15 cellular contexts compared by ENCODE assay signal in the genomic region with DNA sequence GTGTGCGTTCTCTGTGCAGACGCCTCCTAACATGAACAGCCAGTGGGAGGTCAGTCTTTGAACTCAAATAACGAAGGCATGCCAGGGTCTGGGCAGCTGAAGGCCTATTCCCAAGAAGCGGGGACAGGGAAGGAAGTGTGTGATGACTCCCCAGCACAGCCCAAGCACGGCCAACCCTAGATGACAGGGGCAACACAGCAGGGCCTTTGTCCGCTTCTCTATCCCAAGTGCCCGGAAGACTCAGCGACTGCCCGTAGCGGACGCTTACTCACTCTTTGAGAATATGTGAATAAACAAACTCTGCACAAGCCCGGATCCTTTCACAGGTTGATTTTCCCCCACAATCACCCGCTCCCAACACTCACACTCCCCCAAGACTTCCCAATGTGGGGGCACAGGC. TPM values are rescaled to one million over a fixed set of nuclear protein-coding genes. Genes with fewer than 3 reads are reported as not detected.
A peak's percentile ranks its signal among the peaks of the same experiment; 100 is the strongest.
DNase-seq lines count a peak whose midpoint lies in the region; ATAC-seq and TF ChIP-seq lines count a peak whose summit lies in the region.
"Had no signal": no experiment of that assay in that cellular context is flagged by ENCODE, and none has a peak within 500 bp of the region (broad histone marks: within the 10 kb centered on the region; RNA-seq: fewer than 3 reads in every experiment).

No MANE protein-coding gene starts in this region.

- intact Hi-C loops in breast epithelium (cut with DNase I; ENCODE audit: low total_unique reads) = no loop called here
- intact Hi-C loops in mammary epithelial cell (cut with micrococcal nuclease) = no loop called here
- intact Hi-C loops in upper lobe of right lung (cut with DNase I) = no loop called here
- intact Hi-C loops in testis (cut with DNase I; ENCODE audit: low total_unique reads) = no loop called here

- H3K27me3 ChIP-seq in breast epithelium (no peaks in the 10 kb centered on the region), mammary epithelial cell (ENCODE audit: insufficient read depth, low read length) (no peaks in the 10 kb centered on the region), upper lobe of right lung (no peaks in the 10 kb centered on the region), testis (no peaks in the 10 kb centered on the region)
- H3K27me3 ChIP-seq: foreskin keratinocyte had no signal

- peak; percentile 61 for ATAC-seq in upper lobe of right lung
- ATAC-seq: foreskin keratinocyte; stimulated activated naive CD8-positive, alpha-beta T cell treated with anti-CD3 and anti-CD28 coated beads, Interleukin-15, amount 100 ng/mL, for 72 hours had no signal

- no peaks in the 10 kb centered on the region for H4K20me1 ChIP-seq in mammary epithelial cell (ENCODE audit: insufficient read depth, low read length)

- peaks cover 4% of the 10 kb centered on the region for H3K79me2 ChIP-seq in mammary epithelial cell (ENCODE audit: insufficient read depth, low read length)

- no TSS peak for BruUV-seq in mammary epithelial cell (replicated peaks; lab: Mats Ljungman, UMichigan)

- H3K4me3 ChIP-seq in breast epithelium = no peak overlapping the region
- no peak overlapping the region for H3K4me3 ChIP-seq in mammary epithelial cell (replicated peaks in 1 of 3; ENCODE audit: insufficient read depth in 1 of 3, low read depth in 2 of 3, low read length in 3 of 3)
- H3K4me3 ChIP-seq in upper lobe of right lung = no peak overlapping the region
- no peak overlapping the region for H3K4me3 ChIP-seq in testis

- no peaks in the 10 kb centered on the region for H3K36me3 ChIP-seq in breast epithelium
- H3K36me3 ChIP-seq in mammary epithelial cell (ENCODE audit: insufficient read depth, low read length) = no peaks in the 10 kb centered on the region
- H3K36me3 ChIP-seq in upper lobe of right lung = peaks cover 18% of the 10 kb centered on the region
- no peaks in the 10 kb centered on the region for H3K36me3 ChIP-seq in testis (ENCODE audit: low read depth, missing control alignments)

- CTCF ChIA-PET in mammary epithelial cell (lab: Charles Lee; ENCODE audit: low non-redundant PET) (no interaction called here), GM10248 (lab: Yijun Ruan, JAX) (interaction anchor here (1.0 kb wide), 1 partner anchor 59 kb away, joined by 3 read pairs; no protein-coding TSS in a partner anchor)

- H3K4me2 ChIP-seq in mammary epithelial cell (ENCODE audit: insufficient read depth, low read depth, low read length) = no peak overlapping the region

- no peak for TF ChIP-seq CTCF in breast epithelium (IDR thresholded peaks at IDR 0.05)
- TF ChIP-seq CTCF in mammary epithelial cell (conservative IDR thresholded peaks at IDR 0.05 in 1 of 2, IDR thresholded peaks at IDR 0.05 in 1 of 2; ENCODE audit: extremely low read depth in 1 of 2, insufficient read depth in 1 of 2, low read depth in 1 of 2, low read length in 2 of 2) = no peak
- TF ChIP-seq CTCF in upper lobe of right lung (IDR thresholded peaks at IDR 0.05) = no peak
- TF ChIP-seq CTCF in GM10248 (IDR thresholded peaks at IDR 0.05; ENCODE audit: control extremely low read depth, extremely low read depth, low read depth, missing control alignments) = no peak
- TF ChIP-seq CTCF in testis (IDR thresholded peaks at IDR 0.05) = no peak

- TF ChIP-seq POLR2A in breast epithelium (IDR thresholded peaks at IDR 0.05) (no peak), testis (IDR thresholded peaks at IDR 0.05) (no peak)

- dilution Hi-C loops in mammary epithelial cell (cut with HindIII; ENCODE audit: low sequenced_read_pairs) = no loop called here

- POLR2A ChIA-PET in GM10248 (lab: Yijun Ruan, JAX) = no interaction called here

- in situ Hi-C loops in mammary epithelial cell (cut with MboI; ENCODE audit: low sequenced_read_pairs in 2 of 2) = no loop called here

- DNase-seq in breast epithelium (ENCODE audit: low spot score in 2 of 2) (no peak), mammary epithelial cell (no peak), foreskin melanocyte (peak; percentile 87), nucleus accumbens (lab: John Stamatoyannopoulos, UW) (peak in 54 of 56 donors; percentile 23 to 91 (median 68)), upper lobe of right lung (no peak), GM10248 (ENCODE audit: extremely low spot score) (no peak), testis (no peak), DMS153 (lab: John Stamatoyannopoulos, UW) (no peak)
- DNase-seq: activated naive CD4-positive, alpha-beta T cell treated with anti-CD3 and anti-CD28 coated beads, Interleukin-2, amount 10 ng/mL, durations not matched to agents 7 days and 5 days; foreskin keratinocyte; H7; left cardiac atrium; NCI-H446; stimulated activated naive CD8-positive, alpha-beta T cell treated with anti-CD3 and anti-CD28 coated beads, Interleukin-15, amount 100 ng/mL, for 72 hours had no signal

- no peaks in the 10 kb centered on the region for H3K9me3 ChIP-seq in breast epithelium
- H3K9me3 ChIP-seq in mammary epithelial cell (replicated peaks; ENCODE audit: insufficient read depth, low read length) = no peaks in the 10 kb centered on the region
- H3K9me3 ChIP-seq in upper lobe of right lung = no peaks in the 10 kb centered on the region
- no peaks in the 10 kb centered on the region for H3K9me3 ChIP-seq in testis

- 96% methylated on average over 10 of the region's 13 CpGs for WGBS in mammary epithelial cell (ENCODE audit: low coverage, missing lambda C conversion rate)
- 90 to 98% methylated on average over 13 of the region's 13 CpGs for WGBS in testis, 2 donors

- no peak overlapping the region for H3K9ac ChIP-seq in mammary epithelial cell (ENCODE audit: insufficient read depth, low read length)

- H3K27ac ChIP-seq in breast epithelium (peak overlapping the region; percentile 28 to 63), mammary epithelial cell (ENCODE audit: insufficient read depth, low read depth, low read length) (no peak overlapping the region), upper lobe of right lung (peak overlapping the region; percentile 49), testis (no peak overlapping the region)
- H3K27ac ChIP-seq: 22Rv1, foreskin keratinocyte had no signal

- peaks cover 0 to 39% of the 10 kb centered on the region in 2 donors for H3K4me1 ChIP-seq in breast epithelium
- H3K4me1 ChIP-seq in mammary epithelial cell (ENCODE audit: insufficient read depth, low read length) = no peaks in the 10 kb centered on the region
- peaks cover 61% of the 10 kb centered on the region for H3K4me1 ChIP-seq in upper lobe of right lung
- peaks cover 14% of the 10 kb centered on the region for H3K4me1 ChIP-seq in testis
- H3K4me1 ChIP-seq: foreskin keratinocyte had no signal

- no peak overlapping the region for H2AFZ ChIP-seq in mammary epithelial cell (ENCODE audit: low read depth, low read length)

RNA-seq across cellular contexts. Expression of a gene that starts 11.2 kb away (rescaled TPM):
- total RNA-seq in breast epithelium = 100 to 1,000 TPM in 2 of 3 donors, 10 to 100 TPM in 1; 63.6 to 138 (median 124) TPM
- 10 to 100 TPM in 1 of 2 donors, 1 to 10 TPM in 1; 8.8 to 25.7 TPM for total RNA-seq in mammary epithelial cell
- polyA plus RNA-seq in mammary epithelial cell = 6.7 TPM
- 21.9 TPM for polyA minus RNA-seq in mammary epithelial cell
- 159 TPM for total RNA-seq in upper lobe of right lung
- total RNA-seq in testis = 10 to 100 TPM; 14.6 to 26.6 TPM
- polyA plus RNA-seq in testis (ENCODE audit: insufficient read depth, low read depth, low replicate concordance) = 20.2 TPM

Comparison
In these comparisons a context has a peak if more than half of its experiments do, and no peak if none do; other contexts are left out.
1. H3K27ac ChIP-seq: peak in breast epithelium (2 of 2) and upper lobe of right lung (single experiment); none in mammary epithelial cell (single experiment) and testis (0 of 2).
2. DNase-seq: peak in foreskin melanocyte (single experiment) and nucleus accumbens (54 of 56); none in breast epithelium (0 of 2), mammary epithelial cell (single experiment), upper lobe of right lung (single experiment), GM10248 (single experiment), testis (single experiment) and DMS153 (single experiment).